In genomic region chr5:178232920-178233429, GRCh38 we compare ENCODE assay signal across 8 cellular contexts. TPM values are rescaled to one million over a fixed set of nuclear protein-coding genes. Genes with fewer than 3 reads are reported as not detected.
DNase-seq lines count a peak whose midpoint lies in the region; ATAC-seq, FAIRE-seq and TF ChIP-seq lines count a peak whose summit lies in the region.

No MANE protein-coding gene starts in this region.

- peak overlapping the region; percentile 99 for H3K4me3 ChIP-seq in OCI-LY3 (ENCODE audit: low read length)
- H3K4me3 ChIP-seq in esophagus (ENCODE audit: low read depth in 1 of 2, low read length in 2 of 2) = peak overlapping the region; percentile 59 to 78
- peak overlapping the region; percentile 86 for H3K4me3 ChIP-seq in rectal smooth muscle tissue (ENCODE audit: low read length)

- DNase-seq in H54 (ENCODE audit: insufficient read length, low spot score) = no peak
- DNase-seq in NCI-H1694 treated with DMSO at 0.1 percent for 48 hours (lab: John Stamatoyannopoulos, UW) = no peak

- H3K27ac ChIP-seq in OCI-LY3 (ENCODE audit: low read length) (peak overlapping the region; percentile 84), esophagus (ENCODE audit: low read depth in 2 of 2, low read length in 1 of 2) (peak overlapping the region; percentile 94 to 95), rectal smooth muscle tissue (ENCODE audit: low read depth, low read length) (peak overlapping the region; percentile 94)

- no peak for FAIRE-seq in H54 (lab: Jason Lieb, UNC)

- WGBS in esophagus, 2 donors = 65 to 68% methylated on average over 11 of the region's 11 CpGs

- peaks cover 32% of the 10 kb centered on the region for H3K79me2 ChIP-seq in OCI-LY3 (ENCODE audit: low read length)

- H3K9me3 ChIP-seq in OCI-LY3 (ENCODE audit: insufficient read depth, low read length) (no peaks in the 10 kb centered on the region), esophagus (ENCODE audit: control insufficient read depth in 2 of 2, insufficient read depth in 1 of 2, low read depth in 1 of 2, low read length in 1 of 2) (no peaks in the 10 kb centered on the region)

- H2AFZ ChIP-seq in OCI-LY3 (ENCODE audit: low read depth, low read length) = peak overlapping the region; percentile 67; the same call in 1 of the 2 replicates

- H3K9ac ChIP-seq in OCI-LY3 (ENCODE audit: low read length) = peak overlapping the region; percentile 99
- H3K9ac ChIP-seq in rectal smooth muscle tissue (ENCODE audit: low read length) = peak overlapping the region; percentile 76

- no peaks in the 10 kb centered on the region for H3K27me3 ChIP-seq in OCI-LY3 (ENCODE audit: low read depth, low read length)
- no peaks in the 10 kb centered on the region for H3K27me3 ChIP-seq in esophagus (ENCODE audit: control insufficient read depth in 1 of 2, insufficient read depth in 2 of 2, low read length in 2 of 2)
- no peaks in the 10 kb centered on the region for H3K27me3 ChIP-seq in rectal smooth muscle tissue (ENCODE audit: control insufficient read depth, insufficient read depth, low read length)

- peaks cover 31% of the 10 kb centered on the region for H3K36me3 ChIP-seq in OCI-LY3 (replicated peaks; ENCODE audit: low read depth, low read length)
- peaks cover 0 to 16% of the 10 kb centered on the region in 2 donors for H3K36me3 ChIP-seq in esophagus (ENCODE audit: control insufficient read depth in 2 of 2, insufficient read depth in 2 of 2, low read length in 1 of 2)
- peaks cover 14% of the 10 kb centered on the region for H3K36me3 ChIP-seq in rectal smooth muscle tissue (ENCODE audit: control insufficient read depth, insufficient read depth, low read length)

- ATAC-seq in GM18517 (IDR thresholded peaks at IDR 0.05; ENCODE audit: unreplicated experiment) = peak; percentile 16
- ATAC-seq in GM18868 (IDR thresholded peaks at IDR 0.05; ENCODE audit: unreplicated experiment) = no peak
- ATAC-seq in HG03571 (IDR thresholded peaks at IDR 0.05; ENCODE audit: unreplicated experiment) = no peak

- no peak for TF ChIP-seq CTCF in OCI-LY3 (IDR thresholded peaks at IDR 0.05; ENCODE audit: low read depth, low read length)

- no peak for TF ChIP-seq POLR2A in H54 (IDR thresholded peaks at IDR 0.05; ENCODE audit: low read depth, low read length)

- peak overlapping the region; percentile 91 for H3K4me2 ChIP-seq in OCI-LY3 (ENCODE audit: low read length)

- peaks cover 21% of the 10 kb centered on the region for H3K4me1 ChIP-seq in OCI-LY3 (ENCODE audit: low read length)
- peaks cover 9 to 10% of the 10 kb centered on the region in 2 donors for H3K4me1 ChIP-seq in esophagus (ENCODE audit: control insufficient read depth in 2 of 2, insufficient read depth in 2 of 2, low read length in 1 of 2)
- peaks cover 10% of the 10 kb centered on the region for H3K4me1 ChIP-seq in rectal smooth muscle tissue (ENCODE audit: control insufficient read depth, insufficient read depth, low read length)

- peaks cover 7% of the 10 kb centered on the region for H4K20me1 ChIP-seq in OCI-LY3 (ENCODE audit: insufficient read depth, low read length)

RNA-seq across cellular contexts. Expression of gene PHYKPL, which starts 0.4 kb away (rescaled TPM):
- polyA plus RNA-seq in esophagus = 10 to 100 TPM; 21.1 to 35.8 TPM

RNA-seq across cellular contexts. Expression of gene HNRNPAB, which starts 28.6 kb away (rescaled TPM):
- 100 to 1,000 TPM; 146 to 154 TPM for polyA plus RNA-seq in esophagus

RNA-seq across cellular contexts. Expression of gene GMCL2, which starts 45.8 kb away (rescaled TPM):
- polyA plus RNA-seq in esophagus = not detected
